Comparison of ENCODE assay signal across 1 cellular context in the genomic region with DNA sequence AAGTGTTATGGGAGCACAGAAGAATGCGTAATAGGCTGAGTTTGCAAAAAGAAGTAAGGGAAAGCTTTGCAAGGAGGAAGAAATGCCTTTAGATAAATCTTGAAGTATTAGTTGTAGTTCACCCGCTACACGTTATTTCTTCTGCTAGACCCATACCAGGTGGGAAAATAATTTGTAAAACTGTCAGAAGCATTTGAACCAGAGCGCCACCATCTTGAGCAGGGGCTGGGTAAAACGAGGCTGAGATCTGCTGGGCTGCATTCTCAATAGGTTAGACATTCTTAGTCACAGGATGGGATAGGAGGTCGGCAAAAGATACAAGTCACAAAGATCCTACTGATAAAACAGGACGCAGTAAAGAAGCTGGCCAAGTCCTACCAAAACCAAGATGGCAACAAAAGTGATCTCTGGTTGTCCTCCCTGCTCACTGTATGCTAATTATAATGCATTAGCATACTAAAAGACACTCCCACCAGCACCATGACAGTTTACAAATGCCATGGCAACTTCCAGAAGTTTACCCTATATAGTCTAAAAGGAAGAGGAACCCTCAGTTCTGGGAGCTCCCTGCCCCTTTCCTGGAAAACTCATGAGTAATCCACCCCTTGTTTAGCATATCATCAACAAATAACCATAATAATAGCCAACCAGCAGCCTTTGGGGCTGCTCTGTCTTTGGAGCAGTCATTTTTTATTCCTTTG.
TF ChIP-seq lines count a peak whose summit lies in the region.

No MANE protein-coding gene starts in this region.

TF ChIP-seq in K562, 482 proteins besides CTCF, POLR2A, EP300 and RAD21 (continued from another document and continues in another):
- TF ChIP-seq, protein P1, sequence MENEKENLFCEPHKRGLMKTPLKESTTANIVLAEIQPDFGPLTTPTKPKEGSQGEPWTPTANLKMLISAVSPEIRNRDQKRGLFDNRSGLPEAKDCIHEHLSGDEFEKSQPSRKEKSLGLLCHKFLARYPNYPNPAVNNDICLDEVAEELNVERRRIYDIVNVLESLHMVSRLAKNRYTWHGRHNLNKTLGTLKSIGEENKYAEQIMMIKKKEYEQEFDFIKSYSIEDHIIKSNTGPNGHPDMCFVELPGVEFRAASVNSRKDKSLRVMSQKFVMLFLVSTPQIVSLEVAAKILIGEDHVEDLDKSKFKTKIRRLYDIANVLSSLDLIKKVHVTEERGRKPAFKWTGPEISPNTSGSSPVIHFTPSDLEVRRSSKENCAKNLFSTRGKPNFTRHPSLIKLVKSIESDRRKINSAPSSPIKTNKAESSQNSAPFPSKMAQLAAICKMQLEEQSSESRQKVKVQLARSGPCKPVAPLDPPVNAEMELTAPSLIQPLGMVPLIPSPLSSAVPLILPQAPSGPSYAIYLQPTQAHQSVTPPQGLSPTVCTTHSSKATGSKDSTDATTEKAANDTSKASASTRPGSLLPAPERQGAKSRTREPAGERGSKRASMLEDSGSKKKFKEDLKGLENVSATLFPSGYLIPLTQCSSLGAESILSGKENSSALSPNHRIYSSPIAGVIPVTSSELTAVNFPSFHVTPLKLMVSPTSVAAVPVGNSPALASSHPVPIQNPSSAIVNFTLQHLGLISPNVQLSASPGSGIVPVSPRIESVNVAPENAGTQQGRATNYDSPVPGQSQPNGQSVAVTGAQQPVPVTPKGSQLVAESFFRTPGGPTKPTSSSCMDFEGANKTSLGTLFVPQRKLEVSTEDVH (IDR thresholded peaks at IDR 0.05; ENCODE audit: low read depth, partially characterized antibody): no peak
- no peak for TF ChIP-seq GATAD2B (IDR thresholded peaks at IDR 0.05; ENCODE audit: borderline replicate concordance)
- TF ChIP-seq, protein P2, sequence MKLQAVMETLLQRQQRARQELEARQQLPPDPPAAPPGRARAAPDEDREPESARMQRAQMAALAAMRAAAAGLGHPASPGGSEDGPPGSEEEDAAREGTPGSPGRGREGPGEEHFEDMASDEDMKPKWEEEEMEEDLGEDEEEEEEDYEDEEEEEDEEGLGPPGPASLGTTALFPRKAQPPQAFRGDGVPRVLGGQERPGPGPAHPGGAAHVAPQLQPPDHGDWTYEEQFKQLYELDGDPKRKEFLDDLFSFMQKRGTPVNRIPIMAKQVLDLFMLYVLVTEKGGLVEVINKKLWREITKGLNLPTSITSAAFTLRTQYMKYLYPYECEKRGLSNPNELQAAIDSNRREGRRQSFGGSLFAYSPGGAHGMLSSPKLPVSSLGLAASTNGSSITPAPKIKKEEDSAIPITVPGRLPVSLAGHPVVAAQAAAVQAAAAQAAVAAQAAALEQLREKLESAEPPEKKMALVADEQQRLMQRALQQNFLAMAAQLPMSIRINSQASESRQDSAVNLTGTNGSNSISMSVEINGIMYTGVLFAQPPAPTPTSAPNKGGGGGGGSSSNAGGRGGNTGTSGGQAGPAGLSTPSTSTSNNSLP (IDR thresholded peaks at IDR 0.05; ENCODE audit: borderline replicate concordance, low read depth, low read length): no peak
- TF ChIP-seq, protein P3, sequence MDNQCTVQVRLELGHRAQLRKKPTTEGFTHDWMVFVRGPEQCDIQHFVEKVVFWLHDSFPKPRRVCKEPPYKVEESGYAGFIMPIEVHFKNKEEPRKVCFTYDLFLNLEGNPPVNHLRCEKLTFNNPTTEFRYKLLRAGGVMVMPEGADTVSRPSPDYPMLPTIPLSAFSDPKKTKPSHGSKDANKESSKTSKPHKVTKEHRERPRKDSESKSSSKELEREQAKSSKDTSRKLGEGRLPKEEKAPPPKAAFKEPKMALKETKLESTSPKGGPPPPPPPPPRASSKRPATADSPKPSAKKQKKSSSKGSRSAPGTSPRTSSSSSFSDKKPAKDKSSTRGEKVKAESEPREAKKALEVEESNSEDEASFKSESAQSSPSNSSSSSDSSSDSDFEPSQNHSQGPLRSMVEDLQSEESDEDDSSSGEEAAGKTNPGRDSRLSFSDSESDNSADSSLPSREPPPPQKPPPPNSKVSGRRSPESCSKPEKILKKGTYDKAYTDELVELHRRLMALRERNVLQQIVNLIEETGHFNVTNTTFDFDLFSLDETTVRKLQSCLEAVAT (IDR thresholded peaks at IDR 0.05): no peak
- peak; percentile 94 for TF ChIP-seq E2F3 (CRISPR knock-in tag; IDR thresholded peaks at IDR 0.05)
- TF ChIP-seq HMG20B (CRISPR knock-in tag; IDR thresholded peaks at IDR 0.05): no peak
- no peak for TF ChIP-seq KDM4B (IDR thresholded peaks at IDR 0.05; ENCODE audit: borderline replicate concordance in 2 of 2, low read depth in 1 of 2)
- TF ChIP-seq, protein P4, sequence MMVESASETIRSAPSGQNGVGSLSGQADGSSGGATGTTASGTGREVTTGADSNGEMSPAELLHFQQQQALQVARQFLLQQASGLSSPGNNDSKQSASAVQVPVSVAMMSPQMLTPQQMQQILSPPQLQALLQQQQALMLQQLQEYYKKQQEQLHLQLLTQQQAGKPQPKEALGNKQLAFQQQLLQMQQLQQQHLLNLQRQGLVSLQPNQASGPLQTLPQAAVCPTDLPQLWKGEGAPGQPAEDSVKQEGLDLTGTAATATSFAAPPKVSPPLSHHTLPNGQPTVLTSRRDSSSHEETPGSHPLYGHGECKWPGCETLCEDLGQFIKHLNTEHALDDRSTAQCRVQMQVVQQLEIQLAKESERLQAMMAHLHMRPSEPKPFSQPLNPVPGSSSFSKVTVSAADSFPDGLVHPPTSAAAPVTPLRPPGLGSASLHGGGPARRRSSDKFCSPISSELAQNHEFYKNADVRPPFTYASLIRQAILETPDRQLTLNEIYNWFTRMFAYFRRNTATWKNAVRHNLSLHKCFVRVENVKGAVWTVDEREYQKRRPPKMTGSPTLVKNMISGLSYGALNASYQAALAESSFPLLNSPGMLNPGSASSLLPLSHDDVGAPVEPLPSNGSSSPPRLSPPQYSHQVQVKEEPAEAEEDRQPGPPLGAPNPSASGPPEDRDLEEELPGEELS (CRISPR knock-in tag; IDR thresholded peaks at IDR 0.05; ENCODE audit: borderline replicate concordance): no peak
- no peak for TF ChIP-seq CBFA2T3 (IDR thresholded peaks at IDR 0.05)
- no peak for TF ChIP-seq ZNF3 (CRISPR knock-in tag; IDR thresholded peaks at IDR 0.05)
- TF ChIP-seq ZNF589 (CRISPR knock-in tag; IDR thresholded peaks at IDR 0.05; ENCODE audit: low read depth): peak; percentile 98
- no peak; the same call in 1 of the 2 replicates for TF ChIP-seq ZNF707 (CRISPR knock-in tag; conservative IDR thresholded peaks at IDR 0.05)
- no peak for TF ChIP-seq CCNT2 (IDR thresholded peaks at IDR 0.05; ENCODE audit: borderline replicate concordance, extremely low read depth, insufficient read length, low read depth, low read length)
- TF ChIP-seq, protein P5, sequence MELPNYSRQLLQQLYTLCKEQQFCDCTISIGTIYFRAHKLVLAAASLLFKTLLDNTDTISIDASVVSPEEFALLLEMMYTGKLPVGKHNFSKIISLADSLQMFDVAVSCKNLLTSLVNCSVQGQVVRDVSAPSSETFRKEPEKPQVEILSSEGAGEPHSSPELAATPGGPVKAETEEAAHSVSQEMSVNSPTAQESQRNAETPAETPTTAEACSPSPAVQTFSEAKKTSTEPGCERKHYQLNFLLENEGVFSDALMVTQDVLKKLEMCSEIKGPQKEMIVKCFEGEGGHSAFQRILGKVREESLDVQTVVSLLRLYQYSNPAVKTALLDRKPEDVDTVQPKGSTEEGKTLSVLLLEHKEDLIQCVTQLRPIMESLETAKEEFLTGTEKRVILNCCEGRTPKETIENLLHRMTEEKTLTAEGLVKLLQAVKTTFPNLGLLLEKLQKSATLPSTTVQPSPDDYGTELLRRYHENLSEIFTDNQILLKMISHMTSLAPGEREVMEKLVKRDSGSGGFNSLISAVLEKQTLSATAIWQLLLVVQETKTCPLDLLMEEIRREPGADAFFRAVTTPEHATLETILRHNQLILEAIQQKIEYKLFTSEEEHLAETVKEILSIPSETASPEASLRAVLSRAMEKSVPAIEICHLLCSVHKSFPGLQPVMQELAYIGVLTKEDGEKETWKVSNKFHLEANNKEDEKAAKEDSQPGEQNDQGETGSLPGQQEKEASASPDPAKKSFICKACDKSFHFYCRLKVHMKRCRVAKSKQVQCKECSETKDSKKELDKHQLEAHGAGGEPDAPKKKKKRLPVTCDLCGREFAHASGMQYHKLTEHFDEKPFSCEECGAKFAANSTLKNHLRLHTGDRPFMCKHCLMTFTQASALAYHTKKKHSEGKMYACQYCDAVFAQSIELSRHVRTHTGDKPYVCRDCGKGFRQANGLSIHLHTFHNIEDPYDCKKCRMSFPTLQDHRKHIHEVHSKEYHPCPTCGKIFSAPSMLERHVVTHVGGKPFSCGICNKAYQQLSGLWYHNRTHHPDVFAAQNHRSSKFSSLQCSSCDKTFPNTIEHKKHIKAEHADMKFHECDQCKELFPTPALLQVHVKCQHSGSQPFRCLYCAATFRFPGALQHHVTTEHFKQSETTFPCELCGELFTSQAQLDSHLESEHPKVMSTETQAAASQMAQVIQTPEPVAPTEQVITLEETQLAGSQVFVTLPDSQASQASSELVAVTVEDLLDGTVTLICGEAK (IDR thresholded peaks at IDR 0.05): no peak
- TF ChIP-seq, protein P5 (CRISPR knock-in tag; IDR thresholded peaks at IDR 0.05): no peak
- TF ChIP-seq CAMTA2 (CRISPR knock-in tag; conservative IDR thresholded peaks at IDR 0.05): no peak
- TF ChIP-seq CREBBP (IDR thresholded peaks at IDR 0.05; ENCODE audit: low read depth, low read length): no peak
- peak; percentile 99 for TF ChIP-seq ERF (CRISPR knock-in tag; IDR thresholded peaks at IDR 0.05)
- no peak for TF ChIP-seq IRF2 (CRISPR knock-in tag; IDR thresholded peaks at IDR 0.05)
- TF ChIP-seq ZNF197 (CRISPR knock-in tag; IDR thresholded peaks at IDR 0.05; ENCODE audit: low read depth): peak; percentile 96
- TF ChIP-seq PHF21A (IDR thresholded peaks at IDR 0.05; ENCODE audit: borderline replicate concordance, low read depth): no peak
- TF ChIP-seq CXXC5 (CRISPR knock-in tag; IDR thresholded peaks at IDR 0.05): peak; percentile 69
- TF ChIP-seq, protein P6, sequence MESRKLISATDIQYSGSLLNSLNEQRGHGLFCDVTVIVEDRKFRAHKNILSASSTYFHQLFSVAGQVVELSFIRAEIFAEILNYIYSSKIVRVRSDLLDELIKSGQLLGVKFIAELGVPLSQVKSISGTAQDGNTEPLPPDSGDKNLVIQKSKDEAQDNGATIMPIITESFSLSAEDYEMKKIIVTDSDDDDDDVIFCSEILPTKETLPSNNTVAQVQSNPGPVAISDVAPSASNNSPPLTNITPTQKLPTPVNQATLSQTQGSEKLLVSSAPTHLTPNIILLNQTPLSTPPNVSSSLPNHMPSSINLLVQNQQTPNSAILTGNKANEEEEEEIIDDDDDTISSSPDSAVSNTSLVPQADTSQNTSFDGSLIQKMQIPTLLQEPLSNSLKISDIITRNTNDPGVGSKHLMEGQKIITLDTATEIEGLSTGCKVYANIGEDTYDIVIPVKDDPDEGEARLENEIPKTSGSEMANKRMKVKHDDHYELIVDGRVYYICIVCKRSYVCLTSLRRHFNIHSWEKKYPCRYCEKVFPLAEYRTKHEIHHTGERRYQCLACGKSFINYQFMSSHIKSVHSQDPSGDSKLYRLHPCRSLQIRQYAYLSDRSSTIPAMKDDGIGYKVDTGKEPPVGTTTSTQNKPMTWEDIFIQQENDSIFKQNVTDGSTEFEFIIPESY (CRISPR knock-in tag; IDR thresholded peaks at IDR 0.05): no peak
- no peak for TF ChIP-seq POU5F1 (IDR thresholded peaks at IDR 0.05; ENCODE audit: borderline replicate concordance, low read depth, low read length, partially characterized antibody)
- no peak for TF ChIP-seq ZNF124 (CRISPR knock-in tag; IDR thresholded peaks at IDR 0.05)
- TF ChIP-seq PTBP1 (IDR thresholded peaks at IDR 0.05; ENCODE audit: low read depth, low read length): no peak
- TF ChIP-seq POLR2AphosphoS5 (IDR thresholded peaks at IDR 0.05; ENCODE audit: control insufficient read depth, insufficient read depth, low read depth, low read length): no peak
- no peak for TF ChIP-seq L3MBTL2 (IDR thresholded peaks at IDR 0.05)
- TF ChIP-seq, protein P7, sequence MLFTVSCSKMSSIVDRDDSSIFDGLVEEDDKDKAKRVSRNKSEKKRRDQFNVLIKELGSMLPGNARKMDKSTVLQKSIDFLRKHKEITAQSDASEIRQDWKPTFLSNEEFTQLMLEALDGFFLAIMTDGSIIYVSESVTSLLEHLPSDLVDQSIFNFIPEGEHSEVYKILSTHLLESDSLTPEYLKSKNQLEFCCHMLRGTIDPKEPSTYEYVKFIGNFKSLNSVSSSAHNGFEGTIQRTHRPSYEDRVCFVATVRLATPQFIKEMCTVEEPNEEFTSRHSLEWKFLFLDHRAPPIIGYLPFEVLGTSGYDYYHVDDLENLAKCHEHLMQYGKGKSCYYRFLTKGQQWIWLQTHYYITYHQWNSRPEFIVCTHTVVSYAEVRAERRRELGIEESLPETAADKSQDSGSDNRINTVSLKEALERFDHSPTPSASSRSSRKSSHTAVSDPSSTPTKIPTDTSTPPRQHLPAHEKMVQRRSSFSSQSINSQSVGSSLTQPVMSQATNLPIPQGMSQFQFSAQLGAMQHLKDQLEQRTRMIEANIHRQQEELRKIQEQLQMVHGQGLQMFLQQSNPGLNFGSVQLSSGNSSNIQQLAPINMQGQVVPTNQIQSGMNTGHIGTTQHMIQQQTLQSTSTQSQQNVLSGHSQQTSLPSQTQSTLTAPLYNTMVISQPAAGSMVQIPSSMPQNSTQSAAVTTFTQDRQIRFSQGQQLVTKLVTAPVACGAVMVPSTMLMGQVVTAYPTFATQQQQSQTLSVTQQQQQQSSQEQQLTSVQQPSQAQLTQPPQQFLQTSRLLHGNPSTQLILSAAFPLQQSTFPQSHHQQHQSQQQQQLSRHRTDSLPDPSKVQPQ (CRISPR knock-in tag; IDR thresholded peaks at IDR 0.05; ENCODE audit: borderline replicate concordance): no peak; the same call in 1 of the 2 replicates
- TF ChIP-seq TEAD4 (IDR thresholded peaks at IDR 0.05; ENCODE audit: low read length): no peak
- TF ChIP-seq TEAD4 (CRISPR knock-in tag; IDR thresholded peaks at IDR 0.05; ENCODE audit: borderline replicate concordance): no peak
